ENCODE assay signal across 19 cellular contexts in the genomic region with DNA sequence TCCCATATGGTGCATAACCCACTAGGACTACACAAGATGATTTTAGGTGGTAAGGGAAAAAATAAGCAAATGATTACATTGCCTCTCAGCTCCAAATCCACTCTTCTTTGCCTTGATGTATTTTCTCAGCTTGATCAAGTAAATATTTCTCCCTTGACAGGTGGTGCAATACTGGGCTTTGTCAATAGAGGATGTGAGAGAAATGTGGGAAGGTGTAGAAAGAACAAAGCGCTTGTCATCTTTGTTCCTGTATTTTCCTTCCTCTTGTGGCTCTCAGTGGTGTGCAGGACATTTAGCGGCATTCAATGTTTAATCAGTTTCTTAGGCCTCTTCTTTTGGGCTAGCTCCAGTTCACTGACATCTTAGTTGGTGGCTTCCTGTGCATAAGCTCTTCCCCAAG.
"Had no signal": no experiment of that assay in that cellular context is flagged by ENCODE, and none has a peak within 500 bp of the region (broad histone marks: within the 10 kb centered on the region; RNA-seq: fewer than 3 reads in every experiment).

No MANE protein-coding gene starts in this region.

- H3K27me3 Mint-ChIP-seq: activated CD4-positive, alpha-beta memory T cell treated with anti-CD3 and anti-CD28 coated beads, Interleukin-2, amount 10 ng/mL, durations not matched to agents 7 days and 5 days; activated CD4-positive, alpha-beta T cell treated with anti-CD3 and anti-CD28 coated beads for 36 hours; activated naive CD8-positive, alpha-beta T cell treated with anti-CD3 and anti-CD28 coated beads, Interleukin-2, amount 10 ng/mL, durations not matched to agents 7 days and 5 days; naive thymus-derived CD8-positive, alpha-beta T cell; progenitor cell of endocrine pancreas had no signal

- DNase-seq: activated CD4-positive, alpha-beta memory T cell treated with anti-CD3 and anti-CD28 coated beads, Interleukin-2, amount 10 ng/mL, durations not matched to agents 7 days and 5 days; activated CD4-positive, alpha-beta T cell treated with anti-CD3 and anti-CD28 coated beads for 36 hours; activated naive CD8-positive, alpha-beta T cell treated with anti-CD3 and anti-CD28 coated beads, Interleukin-2, amount 10 ng/mL, durations not matched to agents 7 days and 5 days; activated T-cell treated with anti-CD3 and anti-CD28 coated beads, Interleukin-2, amount 50 U/mL, for 72 hours; anterior cingulate cortex; dorsolateral prefrontal cortex; foreskin fibroblast; left colon; mucosa of descending colon; naive thymus-derived CD8-positive, alpha-beta T cell; occipital lobe; right cardiac atrium; small intestine; thyroid gland had no signal

- H3K4me3 ChIP-seq: dorsolateral prefrontal cortex, esophagus muscularis mucosa, lung, mucosa of descending colon, thyroid gland had no signal

- H3K27ac ChIP-seq: dorsolateral prefrontal cortex, esophagus muscularis mucosa, thyroid gland, VCaP had no signal

- H3K27ac Mint-ChIP-seq: activated CD4-positive, alpha-beta memory T cell treated with anti-CD3 and anti-CD28 coated beads, Interleukin-2, amount 10 ng/mL, durations not matched to agents 7 days and 5 days; activated CD4-positive, alpha-beta T cell treated with anti-CD3 and anti-CD28 coated beads for 36 hours; activated naive CD8-positive, alpha-beta T cell treated with anti-CD3 and anti-CD28 coated beads, Interleukin-2, amount 10 ng/mL, durations not matched to agents 7 days and 5 days; activated T-cell treated with anti-CD3 and anti-CD28 coated beads, Interleukin-2, amount 50 U/mL, for 72 hours; naive thymus-derived CD8-positive, alpha-beta T cell; progenitor cell of endocrine pancreas; stimulated activated effector memory CD8-positive, alpha-beta T cell treated with anti-CD3 and anti-CD28 coated beads, Interleukin-12 subunit alpha, Interleukin-12 subunit beta, amount 100 ng/mL, for 72 hours had no signal

- H3K27me3 ChIP-seq: dorsolateral prefrontal cortex, esophagus muscularis mucosa, thyroid gland had no signal

- H3K4me1 ChIP-seq: esophagus muscularis mucosa, thyroid gland had no signal

- H3K4me3 Mint-ChIP-seq: activated CD4-positive, alpha-beta memory T cell treated with anti-CD3 and anti-CD28 coated beads, Interleukin-2, amount 10 ng/mL, durations not matched to agents 7 days and 5 days; activated CD4-positive, alpha-beta T cell treated with anti-CD3 and anti-CD28 coated beads for 36 hours; activated naive CD8-positive, alpha-beta T cell treated with anti-CD3 and anti-CD28 coated beads, Interleukin-2, amount 10 ng/mL, durations not matched to agents 7 days and 5 days; activated T-cell treated with anti-CD3 and anti-CD28 coated beads, Interleukin-2, amount 50 U/mL, for 72 hours; naive thymus-derived CD8-positive, alpha-beta T cell; stimulated activated effector memory CD8-positive, alpha-beta T cell treated with anti-CD3 and anti-CD28 coated beads, Interleukin-12 subunit alpha, Interleukin-12 subunit beta, amount 100 ng/mL, for 72 hours had no signal

- H3K36me3 Mint-ChIP-seq: activated naive CD8-positive, alpha-beta T cell treated with anti-CD3 and anti-CD28 coated beads, Interleukin-2, amount 10 ng/mL, durations not matched to agents 7 days and 5 days; naive thymus-derived CD8-positive, alpha-beta T cell; stimulated activated effector memory CD8-positive, alpha-beta T cell treated with anti-CD3 and anti-CD28 coated beads, Interleukin-12 subunit alpha, Interleukin-12 subunit beta, amount 100 ng/mL, for 72 hours had no signal

- ATAC-seq: activated CD4-positive, alpha-beta T cell treated with anti-CD3 and anti-CD28 coated beads for 36 hours; activated T-cell treated with anti-CD3 and anti-CD28 coated beads, Interleukin-2, amount 50 U/mL, for 72 hours; left colon; mucosa of descending colon; naive thymus-derived CD8-positive, alpha-beta T cell; right cardiac atrium; stimulated activated effector memory CD8-positive, alpha-beta T cell treated with anti-CD3 and anti-CD28 coated beads, Interleukin-12 subunit alpha, Interleukin-12 subunit beta, amount 100 ng/mL, for 72 hours had no signal

- H3K36me3 ChIP-seq: esophagus muscularis mucosa, thyroid gland had no signal

- H3K4me1 Mint-ChIP-seq: activated CD4-positive, alpha-beta memory T cell treated with anti-CD3 and anti-CD28 coated beads, Interleukin-2, amount 10 ng/mL, durations not matched to agents 7 days and 5 days; activated CD4-positive, alpha-beta T cell treated with anti-CD3 and anti-CD28 coated beads for 36 hours; activated naive CD8-positive, alpha-beta T cell treated with anti-CD3 and anti-CD28 coated beads, Interleukin-2, amount 10 ng/mL, durations not matched to agents 7 days and 5 days; naive thymus-derived CD8-positive, alpha-beta T cell; stimulated activated effector memory CD8-positive, alpha-beta T cell treated with anti-CD3 and anti-CD28 coated beads, Interleukin-12 subunit alpha, Interleukin-12 subunit beta, amount 100 ng/mL, for 72 hours had no signal
